16 cellular contexts compared by ENCODE assay signal in genomic region chr18:51077217-51077616, GRCh38. TPM values are rescaled to one million over a fixed set of nuclear protein-coding genes. Genes with fewer than 3 reads are reported as not detected.
DNase-seq lines count a peak whose midpoint lies in the region; ATAC-seq and TF ChIP-seq lines count a peak whose summit lies in the region.
"Had no signal": no experiment of that assay in that cellular context is flagged by ENCODE, and none has a peak within 500 bp of the region (broad histone marks: within the 10 kb centered on the region; RNA-seq: fewer than 3 reads in every experiment).

No MANE protein-coding gene starts in this region.

- H3K27me3 Mint-ChIP-seq in activated naive CD4-positive, alpha-beta T cell treated with anti-CD3 and anti-CD28 coated beads, Interleukin-2, amount 10 ng/mL, durations not matched to agents 7 days and 5 days, result no peaks in the 10 kb centered on the region
- H3K27me3 Mint-ChIP-seq: brain had no signal

- CTCF ChIA-PET in activated naive CD4-positive, alpha-beta T cell treated with anti-CD3 and anti-CD28 coated beads, Interleukin-2, amount 10 ng/mL, durations not matched to agents 7 days and 5 days (lab: Charles Lee), result no interaction called here

- peaks cover 79% of the 10 kb centered on the region for H3K36me3 Mint-ChIP-seq in activated naive CD4-positive, alpha-beta T cell treated with anti-CD3 and anti-CD28 coated beads, Interleukin-2, amount 10 ng/mL, durations not matched to agents 7 days and 5 days

- no peaks in the 10 kb centered on the region for H3K9me3 Mint-ChIP-seq in activated naive CD4-positive, alpha-beta T cell treated with anti-CD3 and anti-CD28 coated beads, Interleukin-2, amount 10 ng/mL, durations not matched to agents 7 days and 5 days
- H3K9me3 Mint-ChIP-seq: brain had no signal

- no peak for TF ChIP-seq CTCF in omental fat pad (IDR thresholded peaks at IDR 0.05)

- ATAC-seq in GM19035 (IDR thresholded peaks at IDR 0.05; ENCODE audit: unreplicated experiment) (peak; percentile 81), HG02642 (IDR thresholded peaks at IDR 0.05; ENCODE audit: poor library complexity, unreplicated experiment) (peak; percentile 59), omental fat pad (ENCODE audit: low FRiP score) (peak; percentile 28)
- ATAC-seq: HCT116, Panc1 had no signal

- H3K4me1 Mint-ChIP-seq in activated naive CD4-positive, alpha-beta T cell treated with anti-CD3 and anti-CD28 coated beads, Interleukin-2, amount 10 ng/mL, durations not matched to agents 7 days and 5 days, result peaks cover 19% of the 10 kb centered on the region

- H3K27ac Mint-ChIP-seq in activated naive CD4-positive, alpha-beta T cell treated with anti-CD3 and anti-CD28 coated beads, Interleukin-2, amount 10 ng/mL, durations not matched to agents 7 days and 5 days, result no peak overlapping the region

- DNase-seq in NCI-H1048 (lab: John Stamatoyannopoulos, UW), result peak; percentile 26
- DNase-seq in omental fat pad (ENCODE audit: low spot score), result no peak
- no peak for DNase-seq in activated CD4-positive, alpha-beta T cell treated with anti-CD3 and anti-CD28 coated beads, Interleukin-2, amount 50 U/mL, for 1 hour
- no peak for DNase-seq in stimulated activated naive CD4-positive, alpha-beta T cell treated with Interleukin-2 at 50 U/mL for 16 hours (lab: John Stamatoyannopoulos, UW)
- DNase-seq in stimulated activated CD4-positive, alpha-beta T cell treated with anti-CD3 and anti-CD28 coated beads, Interleukin-12 subunit alpha, Interleukin-12 subunit beta, amount 100 ng/mL, for 4 hours, result no peak
- DNase-seq in activated naive CD4-positive, alpha-beta T cell treated with anti-CD3 and anti-CD28 coated beads, Interleukin-2, amount 10 ng/mL, durations not matched to agents 7 days and 5 days, result no peak
- DNase-seq: activated CD4-positive, alpha-beta T cell treated with anti-CD3 and anti-CD28 coated beads for 4 hours; foreskin melanocyte; NCI-H1105 treated with DMSO at 0.1 percent for 48 hours; stimulated activated CD4-positive, alpha-beta T cell treated with anti-CD3 and anti-CD28 coated beads, Interleukin-4, amount 100 ng/mL, for 1 hour; transverse colon had no signal

- no peak overlapping the region for H3K4me3 Mint-ChIP-seq in activated naive CD4-positive, alpha-beta T cell treated with anti-CD3 and anti-CD28 coated beads, Interleukin-2, amount 10 ng/mL, durations not matched to agents 7 days and 5 days
- H3K4me3 Mint-ChIP-seq: brain had no signal

RNA-seq across cellular contexts. Expression of gene SMAD4, which starts 47.2 kb away (rescaled TPM):
- 100 to 1,000 TPM in 2 of 4 donors, 10 to 100 TPM in 2; 86.7 to 104 (median 98.6) TPM for total RNA-seq in omental fat pad

Comparison
In these comparisons a context has a peak if more than half of its experiments do, and no peak if none do; other contexts are left out.
1. ATAC-seq: peak in every context shown above with its lines; median percentile 81 in GM19035; 59 in HG02642; 28 in omental fat pad.